In the genomic region with DNA sequence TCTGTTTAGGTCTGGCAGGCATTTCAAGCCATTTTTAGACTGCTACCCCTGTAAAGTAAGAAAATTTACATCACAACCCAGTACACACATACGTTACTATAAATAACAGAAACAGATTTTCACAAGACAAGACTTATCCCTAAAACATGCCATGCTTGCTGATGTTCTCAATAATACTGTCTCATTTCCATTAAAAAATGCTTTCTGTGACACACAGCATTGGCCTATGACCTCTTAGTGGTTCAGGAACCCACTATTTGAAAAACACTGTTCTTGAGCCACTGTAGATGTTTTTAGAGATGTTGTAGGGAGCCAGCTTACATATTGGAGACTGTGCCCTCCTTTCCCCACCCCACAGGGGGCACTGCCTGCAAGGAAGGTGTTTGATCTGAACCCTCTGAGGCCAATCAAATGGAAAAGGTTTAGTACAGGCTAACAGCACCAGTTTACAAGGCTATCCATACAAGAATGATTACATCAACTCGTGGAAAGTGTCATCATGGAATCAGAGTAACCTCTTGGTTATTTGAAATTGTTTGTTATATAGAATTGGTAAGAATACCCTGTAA, we compare ENCODE assay signal across 13 cellular contexts. TPM values are rescaled to one million over a fixed set of nuclear protein-coding genes. Genes with fewer than 3 reads are reported as not detected.
A peak's percentile ranks its signal among the peaks of the same experiment; 100 is the strongest.
DNase-seq lines count a peak whose midpoint lies in the region; ATAC-seq and TF ChIP-seq lines count a peak whose summit lies in the region.
"Had no signal": no experiment of that assay in that cellular context is flagged by ENCODE, and none has a peak within 500 bp of the region (broad histone marks: within the 10 kb centered on the region; RNA-seq: fewer than 3 reads in every experiment).

No MANE protein-coding gene starts in this region.

- no peak overlapping the region for H2AFZ ChIP-seq in neural cell (ENCODE audit: low read depth, low read length)

- CTCF ChIA-PET in activated CD8-positive, alpha-beta T cell treated with anti-CD3 and anti-CD28 coated beads for 36 hours (lab: Charles Lee) = interaction anchor here (1.2 to 1.4 kb wide), 2 partner anchors 9 to 23 kb away, joined by 4 to 5 read pairs; no protein-coding TSS in a partner anchor
- CTCF ChIA-PET in activated CD8-positive, alpha-beta T cell treated with anti-CD3 and anti-CD28 coated beads, Interleukin-2, amount 10 ng/mL, durations not matched to agents 7 days and 5 days (lab: Charles Lee) = interaction anchor here (1.2 kb wide), 1 partner anchor 295 kb away, joined by 4 read pairs; no protein-coding TSS in a partner anchor
- CTCF ChIA-PET in activated CD4-positive, alpha-beta memory T cell treated with anti-CD3 and anti-CD28 coated beads, Interleukin-2, amount 10 ng/mL, durations not matched to agents 7 days and 5 days (lab: Charles Lee) = interaction anchor here (1.2 kb wide), 1 partner anchor 295 kb away, joined by 4 read pairs; no protein-coding TSS in a partner anchor

- H3K9ac ChIP-seq in neural cell (ENCODE audit: low read length) = no peak overlapping the region
- H3K9ac ChIP-seq: BLaER1 treated with 17β-estradiol and CSF1 and Interleukin-3, amounts not matched to agents 10 nM and 100 nM had no signal

- H3K9me2 ChIP-seq in neural cell (ENCODE audit: insufficient read depth, low read length) = no peaks in the 10 kb centered on the region

- POLR2A ChIA-PET in activated CD8-positive, alpha-beta T cell treated with anti-CD3 and anti-CD28 coated beads for 36 hours (lab: Charles Lee) = interaction anchor here (1.0 kb wide), 1 partner anchor 18 kb away, joined by 6 read pairs; no protein-coding TSS in a partner anchor
- POLR2A ChIA-PET in activated CD8-positive, alpha-beta T cell treated with anti-CD3 and anti-CD28 coated beads, Interleukin-2, amount 10 ng/mL, durations not matched to agents 7 days and 5 days (lab: Charles Lee) = no interaction called here
- POLR2A ChIA-PET in activated CD4-positive, alpha-beta memory T cell treated with anti-CD3 and anti-CD28 coated beads, Interleukin-2, amount 10 ng/mL, durations not matched to agents 7 days and 5 days (lab: Charles Lee) = no interaction called here

- peaks cover 97% of the 10 kb centered on the region for H3K79me2 ChIP-seq in neural cell (replicated peaks; ENCODE audit: insufficient read depth, low read length)

- H3K4me1 ChIP-seq in vagina (peaks cover 3% of the 10 kb centered on the region), thyroid gland (no peaks in the 10 kb centered on the region)

- peak; percentile 15 for TF ChIP-seq RAD21 in neural cell (conservative IDR thresholded peaks at IDR 0.05)

- intact Hi-C loops in activated CD8-positive, alpha-beta T cell treated with anti-CD3 and anti-CD28 coated beads for 36 hours (cut with micrococcal nuclease) = no loop called here
- intact Hi-C loops in vagina (cut with DNase I) (no loop called here), thyroid gland (cut with DNase I) (no loop called here)

- H3K27me3 ChIP-seq in neural cell (ENCODE audit: insufficient read depth, low read depth, low read length) (no peaks in the 10 kb centered on the region), vagina (no peaks in the 10 kb centered on the region), thyroid gland (no peaks in the 10 kb centered on the region)
- H3K27me3 ChIP-seq: BLaER1 treated with 17β-estradiol and CSF1 and Interleukin-3, amounts not matched to agents 10 nM and 100 nM; spleen had no signal

- peak; percentile 25 for DNase-seq in activated CD8-positive, alpha-beta T cell treated with anti-CD3 and anti-CD28 coated beads for 36 hours
- DNase-seq in activated CD8-positive, alpha-beta T cell treated with anti-CD3 and anti-CD28 coated beads, Interleukin-2, amount 10 ng/mL, durations not matched to agents 7 days and 5 days = no peak
- DNase-seq in LHCN-M2 (ENCODE audit: low read depth) (peak; percentile 45), chondrocyte (ENCODE audit: low spot score) (no peak), vagina (ENCODE audit: extremely low spot score in 2 of 2) (no peak), thyroid gland (no peak)
- DNase-seq in activated CD4-positive, alpha-beta memory T cell treated with anti-CD3 and anti-CD28 coated beads, Interleukin-2, amount 10 ng/mL, durations not matched to agents 7 days and 5 days = no peak
- DNase-seq: activated CD8-positive, alpha-beta memory T cell treated with anti-CD3 and anti-CD28 coated beads, Interleukin-2, amount 50 U/mL, for 4 hours; SHP77 treated with DMSO at 0.1 percent for 48 hours; spleen; stimulated activated naive CD4-positive, alpha-beta T cell treated with Interleukin-2 at 50 U/mL for 16 hours had no signal

- H3K36me3 ChIP-seq in neural cell (ENCODE audit: insufficient read depth, low read length) (no peaks in the 10 kb centered on the region), vagina (no peaks in the 10 kb centered on the region), thyroid gland (no peaks in the 10 kb centered on the region)

- no peak overlapping the region for H3K27ac Mint-ChIP-seq in activated CD8-positive, alpha-beta T cell treated with anti-CD3 and anti-CD28 coated beads for 36 hours
- no peak overlapping the region for H3K27ac Mint-ChIP-seq in activated CD8-positive, alpha-beta T cell treated with anti-CD3 and anti-CD28 coated beads, Interleukin-2, amount 10 ng/mL, durations not matched to agents 7 days and 5 days
- H3K27ac Mint-ChIP-seq in chondrocyte (ENCODE audit: unreplicated experiment) = peak overlapping the region; percentile 84
- H3K27ac Mint-ChIP-seq in activated CD4-positive, alpha-beta memory T cell treated with anti-CD3 and anti-CD28 coated beads, Interleukin-2, amount 10 ng/mL, durations not matched to agents 7 days and 5 days = no peak overlapping the region

- peaks cover 6% of the 10 kb centered on the region for H3K36me3 Mint-ChIP-seq in activated CD8-positive, alpha-beta T cell treated with anti-CD3 and anti-CD28 coated beads for 36 hours (ENCODE audit: low read depth)
- no peaks in the 10 kb centered on the region for H3K36me3 Mint-ChIP-seq in activated CD8-positive, alpha-beta T cell treated with anti-CD3 and anti-CD28 coated beads, Interleukin-2, amount 10 ng/mL, durations not matched to agents 7 days and 5 days (ENCODE audit: low read depth)
- H3K36me3 Mint-ChIP-seq in chondrocyte (ENCODE audit: low read depth) = no peaks in the 10 kb centered on the region
- H3K36me3 Mint-ChIP-seq in activated CD4-positive, alpha-beta memory T cell treated with anti-CD3 and anti-CD28 coated beads, Interleukin-2, amount 10 ng/mL, durations not matched to agents 7 days and 5 days (ENCODE audit: low read depth) = peaks cover 2% of the 10 kb centered on the region

- WGBS in thyroid gland, 2 donors = 91 to 93% methylated on average over 2 of the region's 2 CpGs

- TF ChIP-seq EP300 in neural cell (conservative IDR thresholded peaks at IDR 0.05; ENCODE audit: poor library complexity, severe bottlenecking) = no peak

- ATAC-seq in activated CD8-positive, alpha-beta T cell treated with anti-CD3 and anti-CD28 coated beads for 36 hours = no peak
- ATAC-seq in activated CD8-positive, alpha-beta T cell treated with anti-CD3 and anti-CD28 coated beads, Interleukin-2, amount 10 ng/mL, durations not matched to agents 7 days and 5 days = no peak

- H3K9me3 ChIP-seq in neural cell (ENCODE audit: low read length) (no peaks in the 10 kb centered on the region), vagina (no peaks in the 10 kb centered on the region), thyroid gland (no peaks in the 10 kb centered on the region)

- no peak for TF ChIP-seq POLR2A in vagina (IDR thresholded peaks at IDR 0.05)
- TF ChIP-seq POLR2A in thyroid gland (IDR thresholded peaks at IDR 0.05) = no peak

- peaks cover 17% of the 10 kb centered on the region for H3K4me1 Mint-ChIP-seq in activated CD8-positive, alpha-beta T cell treated with anti-CD3 and anti-CD28 coated beads for 36 hours (ENCODE audit: low read depth)
- no peaks in the 10 kb centered on the region for H3K4me1 Mint-ChIP-seq in activated CD8-positive, alpha-beta T cell treated with anti-CD3 and anti-CD28 coated beads, Interleukin-2, amount 10 ng/mL, durations not matched to agents 7 days and 5 days (ENCODE audit: low read depth)
- H3K4me1 Mint-ChIP-seq in chondrocyte (ENCODE audit: low read depth) = peaks cover 54% of the 10 kb centered on the region
- peaks cover 2% of the 10 kb centered on the region for H3K4me1 Mint-ChIP-seq in activated CD4-positive, alpha-beta memory T cell treated with anti-CD3 and anti-CD28 coated beads, Interleukin-2, amount 10 ng/mL, durations not matched to agents 7 days and 5 days

- H3K27ac ChIP-seq in neural cell (ENCODE audit: low read length) (no peak overlapping the region), vagina (no peak overlapping the region), thyroid gland (no peak overlapping the region)
- H3K27ac ChIP-seq: BLaER1 treated with 17β-estradiol and CSF1 and Interleukin-3, amounts not matched to agents 10 nM and 100 nM; spleen had no signal

- no peaks in the 10 kb centered on the region for H3K27me3 Mint-ChIP-seq in activated CD8-positive, alpha-beta T cell treated with anti-CD3 and anti-CD28 coated beads for 36 hours
- no peaks in the 10 kb centered on the region for H3K27me3 Mint-ChIP-seq in activated CD8-positive, alpha-beta T cell treated with anti-CD3 and anti-CD28 coated beads, Interleukin-2, amount 10 ng/mL, durations not matched to agents 7 days and 5 days (ENCODE audit: low read depth)
- H3K27me3 Mint-ChIP-seq in chondrocyte (ENCODE audit: low read depth) = no peaks in the 10 kb centered on the region
- no peaks in the 10 kb centered on the region for H3K27me3 Mint-ChIP-seq in activated CD4-positive, alpha-beta memory T cell treated with anti-CD3 and anti-CD28 coated beads, Interleukin-2, amount 10 ng/mL, durations not matched to agents 7 days and 5 days

- peaks cover 16% of the 10 kb centered on the region for H4K20me1 ChIP-seq in neural cell (ENCODE audit: insufficient read depth)

- no peaks in the 10 kb centered on the region for H3F3A ChIP-seq in neural cell (ENCODE audit: insufficient read depth, low read length, poor library complexity, severe bottlenecking)

- TF ChIP-seq CTCF in activated CD8-positive, alpha-beta T cell treated with anti-CD3 and anti-CD28 coated beads for 36 hours (IDR thresholded peaks at IDR 0.05) = no peak
- TF ChIP-seq CTCF in chondrocyte (IDR thresholded peaks at IDR 0.05) (peak; percentile 62), neural cell (IDR thresholded peaks at IDR 0.05; ENCODE audit: poor library complexity, severe bottlenecking) (no peak), vagina (IDR thresholded peaks at IDR 0.05) (no peak), thyroid gland (IDR thresholded peaks at IDR 0.05) (peak in 1 of 6 experiments; percentile 15)

- H3K4me3 ChIP-seq in neural cell (ENCODE audit: low read length) (no peak overlapping the region), vagina (no peak overlapping the region), thyroid gland (replicated peaks in 1 of 3) (no peak overlapping the region)
- H3K4me3 ChIP-seq: BLaER1 treated with 17β-estradiol and CSF1 and Interleukin-3, amounts not matched to agents 10 nM and 100 nM; spleen had no signal

- H3K4me3 Mint-ChIP-seq in activated CD8-positive, alpha-beta T cell treated with anti-CD3 and anti-CD28 coated beads for 36 hours = no peak overlapping the region
- H3K4me3 Mint-ChIP-seq in activated CD8-positive, alpha-beta T cell treated with anti-CD3 and anti-CD28 coated beads, Interleukin-2, amount 10 ng/mL, durations not matched to agents 7 days and 5 days = no peak overlapping the region
- no peak overlapping the region for H3K4me3 Mint-ChIP-seq in chondrocyte (ENCODE audit: unreplicated experiment)
- H3K4me3 Mint-ChIP-seq in activated CD4-positive, alpha-beta memory T cell treated with anti-CD3 and anti-CD28 coated beads, Interleukin-2, amount 10 ng/mL, durations not matched to agents 7 days and 5 days = no peak overlapping the region

- peaks cover 2% of the 10 kb centered on the region for H3K9me3 Mint-ChIP-seq in activated CD8-positive, alpha-beta T cell treated with anti-CD3 and anti-CD28 coated beads for 36 hours
- peaks cover 4% of the 10 kb centered on the region for H3K9me3 Mint-ChIP-seq in activated CD8-positive, alpha-beta T cell treated with anti-CD3 and anti-CD28 coated beads, Interleukin-2, amount 10 ng/mL, durations not matched to agents 7 days and 5 days (ENCODE audit: insufficient read depth)
- peaks cover 2% of the 10 kb centered on the region for H3K9me3 Mint-ChIP-seq in chondrocyte (ENCODE audit: low read depth)
- H3K9me3 Mint-ChIP-seq in activated CD4-positive, alpha-beta memory T cell treated with anti-CD3 and anti-CD28 coated beads, Interleukin-2, amount 10 ng/mL, durations not matched to agents 7 days and 5 days = peaks cover 4% of the 10 kb centered on the region

- no peak overlapping the region for H3K4me2 ChIP-seq in neural cell (ENCODE audit: low read length)
- H3K4me2 ChIP-seq: BLaER1 treated with 17β-estradiol and CSF1 and Interleukin-3, amounts not matched to agents 10 nM and 100 nM had no signal

RNA-seq across cellular contexts. Expression of a gene that starts 30.8 kb away (rescaled TPM):
- total RNA-seq in activated CD8-positive, alpha-beta T cell treated with anti-CD3 and anti-CD28 coated beads for 36 hours = 1 to 10 TPM; 4.4 TPM
- total RNA-seq in activated CD8-positive, alpha-beta T cell treated with anti-CD3 and anti-CD28 coated beads, Interleukin-2, amount 10 ng/mL, durations not matched to agents 7 days and 5 days = 1 to 10 TPM; 2.5 to 2.6 TPM
- total RNA-seq in LHCN-M2 (2014; rRNA removed) (10.0 and 12.1 TPM in 2 replicates), chondrocyte (20.2 to 20.7 TPM (median 20.3 TPM) in 3 replicates), vagina (16.7 TPM), thyroid gland (10 to 100 TPM; 11.8 to 20.1 (median 14.5) TPM)
- polyA plus RNA-seq in LHCN-M2 (2012) = 10.5 TPM
- 43.6 and 43.8 TPM in 2 replicates for polyA plus RNA-seq in neural cell
- 103 and 112 TPM in 2 replicates for polyA minus RNA-seq in neural cell
- 1 to 10 TPM; 6.8 to 7.1 TPM for total RNA-seq in activated CD4-positive, alpha-beta memory T cell treated with anti-CD3 and anti-CD28 coated beads, Interleukin-2, amount 10 ng/mL, durations not matched to agents 7 days and 5 days

Comparison
In these comparisons a context has a peak if more than half of its experiments do, and no peak if none do; other contexts are left out.
1. DNase-seq: peak in activated CD8-positive, alpha-beta T cell treated with anti-CD3 and anti-CD28 coated beads for 36 hours (single experiment) and LHCN-M2 (single experiment); none in activated CD8-positive, alpha-beta T cell treated with anti-CD3 and anti-CD28 coated beads, Interleukin-2, amount 10 ng/mL, durations not matched to agents 7 days and 5 days (single experiment), chondrocyte (single experiment), vagina (0 of 2), activated CD4-positive, alpha-beta memory T cell treated with anti-CD3 and anti-CD28 coated beads, Interleukin-2, amount 10 ng/mL, durations not matched to agents 7 days and 5 days (single experiment) and thyroid gland (0 of 2).